ENCODE assay signal across 25 cellular contexts in the genomic region with DNA sequence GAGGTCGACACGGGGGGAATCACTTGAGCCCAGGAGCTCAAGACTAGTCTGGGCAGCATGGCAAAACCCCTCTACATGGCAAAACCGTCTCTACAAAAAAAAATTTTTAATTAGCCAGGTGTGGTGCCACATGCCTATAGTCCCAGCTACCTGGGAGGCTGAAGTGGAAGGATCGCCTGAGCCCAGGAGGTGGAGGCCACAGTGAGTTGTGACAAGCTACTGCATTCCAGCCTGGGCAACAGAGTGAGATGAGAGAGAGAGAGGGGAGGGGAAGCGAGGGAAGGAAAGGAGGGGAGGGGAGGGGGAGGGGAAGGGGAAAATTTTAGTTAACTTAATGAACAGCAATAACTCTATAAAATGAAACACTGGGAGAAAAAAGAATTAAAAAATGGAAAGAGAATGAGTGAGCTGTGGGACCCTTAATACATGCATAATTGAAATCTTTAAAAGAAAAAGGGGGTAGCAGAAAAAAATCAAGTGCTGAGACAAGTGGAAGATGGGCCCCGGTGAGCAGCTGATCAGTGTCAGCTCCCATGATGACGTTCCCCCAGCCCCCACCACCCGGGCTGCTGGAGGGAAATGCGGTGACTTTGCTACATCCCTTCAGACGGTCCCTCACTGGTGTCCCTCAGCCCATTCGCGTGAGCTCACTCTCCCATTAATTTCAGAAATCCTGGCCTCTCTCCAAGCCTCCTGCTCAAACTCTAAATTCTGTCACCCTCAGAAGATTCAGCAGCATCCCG. TPM values are rescaled to one million over a fixed set of nuclear protein-coding genes. Genes with fewer than 3 reads are reported as not detected.
"Had no signal": no experiment of that assay in that cellular context is flagged by ENCODE, and none has a peak within 500 bp of the region (broad histone marks: within the 10 kb centered on the region; RNA-seq: fewer than 3 reads in every experiment).

No MANE protein-coding gene starts in this region.

- H3K4me3 Mint-ChIP-seq: activated T-cell treated with anti-CD3 and anti-CD28 coated beads, Interleukin-2, amount 50 U/mL, for 72 hours; memory B cell; naive B cell; stimulated activated naive B cell treated with anti-CD40 and anti-IgM and Interleukin-4, amounts not matched to agents 10 μg/mL and 1 μg/mL and 100 μg/mL, for 72 hours had no signal

- H3K4me3 ChIP-seq: adrenal gland, cardiac muscle cell, esophagus muscularis mucosa, gastroesophageal sphincter, heart left ventricle, left ventricle myocardium inferior, mucosa of descending colon, pancreas, thoracic aorta, upper lobe of left lung had no signal

- ATAC-seq: activated naive CD4-positive, alpha-beta T cell treated with anti-CD3 and anti-CD28 coated beads, Interleukin-2, amount 50 U/mL, for 72 hours; activated T-cell treated with anti-CD3 and anti-CD28 coated beads, Interleukin-2, amount 50 U/mL, for 72 hours; gastroesophageal sphincter; mucosa of descending colon; sciatic nerve; stimulated activated naive B cell treated with anti-CD40 and anti-IgM and Interleukin-4, amounts not matched to agents 10 μg/mL and 1 μg/mL and 100 μg/mL, for 72 hours had no signal

- H3K9me3 ChIP-seq: adrenal gland, esophagus muscularis mucosa, gastroesophageal sphincter, heart left ventricle, left ventricle myocardium inferior, mucosa of descending colon, pancreas, thoracic aorta, upper lobe of left lung had no signal

- H3K9me3 Mint-ChIP-seq: activated naive CD4-positive, alpha-beta T cell treated with anti-CD3 and anti-CD28 coated beads, Interleukin-2, amount 50 U/mL, for 72 hours; activated T-cell treated with anti-CD3 and anti-CD28 coated beads, Interleukin-2, amount 50 U/mL, for 72 hours; memory B cell; stimulated activated naive B cell treated with anti-CD40 and anti-IgM and Interleukin-4, amounts not matched to agents 10 μg/mL and 1 μg/mL and 100 μg/mL, for 72 hours had no signal

- H3K36me3 Mint-ChIP-seq: activated naive CD4-positive, alpha-beta T cell treated with anti-CD3 and anti-CD28 coated beads, Interleukin-2, amount 50 U/mL, for 72 hours; memory B cell; naive B cell; stimulated activated naive B cell treated with anti-CD40 and anti-IgM and Interleukin-4, amounts not matched to agents 10 μg/mL and 1 μg/mL and 100 μg/mL, for 72 hours had no signal

- H3K27me3 ChIP-seq: adrenal gland, cardiac muscle cell, pancreas, upper lobe of left lung had no signal

- H3K27ac Mint-ChIP-seq: activated naive CD4-positive, alpha-beta T cell treated with anti-CD3 and anti-CD28 coated beads, Interleukin-2, amount 50 U/mL, for 72 hours; activated T-cell treated with anti-CD3 and anti-CD28 coated beads, Interleukin-2, amount 50 U/mL, for 72 hours; memory B cell; stimulated activated naive B cell treated with anti-CD40 and anti-IgM and Interleukin-4, amounts not matched to agents 10 μg/mL and 1 μg/mL and 100 μg/mL, for 72 hours had no signal

- H3K4me1 ChIP-seq: adrenal gland, esophagus muscularis mucosa, gastroesophageal sphincter, left ventricle myocardium inferior, pancreas, upper lobe of left lung had no signal

- H3K36me3 ChIP-seq: adrenal gland, cardiac muscle cell, esophagus muscularis mucosa, gastroesophageal sphincter, heart left ventricle, left ventricle myocardium inferior, pancreas, thoracic aorta, upper lobe of left lung had no signal

- H3K27ac ChIP-seq: adrenal gland, cardiac muscle cell, esophagus muscularis mucosa, gastroesophageal sphincter, heart left ventricle, left ventricle myocardium inferior, pancreas, thoracic aorta, upper lobe of left lung had no signal

- DNase-seq: activated CD4-positive, CD25-positive, alpha-beta regulatory T cell treated with anti-CD3 and anti-CD28 coated beads, Interleukin-2, amount 50 U/mL, for 72 hours; activated CD8-positive, alpha-beta memory T cell treated with anti-CD3 and anti-CD28 coated beads for 24 hours; activated CD8-positive, alpha-beta memory T cell treated with anti-CD3 and anti-CD28 coated beads, Interleukin-2, amount 50 U/mL, for 48 hours; activated gamma-delta T cell treated with Interleukin-2 at 50 U/mL for 16 hours; activated T-cell treated with anti-CD3 and anti-CD28 coated beads, Interleukin-2, amount 50 U/mL, for 72 hours; dermis blood vessel endothelial cell; effector memory CD4-positive, alpha-beta T cell; heart left ventricle; kidney; left ventricle myocardium inferior; mucosa of descending colon; naive B cell; pancreas; stimulated activated naive B cell treated with anti-CD40 and anti-IgM and Interleukin-4, amounts not matched to agents 10 μg/mL and 1 μg/mL and 100 μg/mL, for 72 hours; upper lobe of left lung had no signal

RNA-seq across cellular contexts. Expression of gene ASGR2, which starts 2.7 kb away (rescaled TPM):
- total RNA-seq: activated naive CD4-positive, alpha-beta T cell treated with anti-CD3 and anti-CD28 coated beads, Interleukin-2, amount 50 U/mL, for 72 hours; activated T-cell treated with anti-CD3 and anti-CD28 coated beads, Interleukin-2, amount 50 U/mL, for 72 hours; cardiac muscle cell; chondrocyte; dermis blood vessel endothelial cell; endothelial cell of umbilical vein had no signal
- polyA plus RNA-seq: endothelial cell of umbilical vein had no signal

RNA-seq across cellular contexts. Expression of gene CLEC10A, which starts 31.9 kb away (rescaled TPM):
- total RNA-seq: activated naive CD4-positive, alpha-beta T cell treated with anti-CD3 and anti-CD28 coated beads, Interleukin-2, amount 50 U/mL, for 72 hours; activated T-cell treated with anti-CD3 and anti-CD28 coated beads, Interleukin-2, amount 50 U/mL, for 72 hours; cardiac muscle cell; chondrocyte; endothelial cell of umbilical vein had no signal
- polyA plus RNA-seq: cardiac muscle cell had no signal
